8 cellular contexts compared by ENCODE assay signal in the genomic region with DNA sequence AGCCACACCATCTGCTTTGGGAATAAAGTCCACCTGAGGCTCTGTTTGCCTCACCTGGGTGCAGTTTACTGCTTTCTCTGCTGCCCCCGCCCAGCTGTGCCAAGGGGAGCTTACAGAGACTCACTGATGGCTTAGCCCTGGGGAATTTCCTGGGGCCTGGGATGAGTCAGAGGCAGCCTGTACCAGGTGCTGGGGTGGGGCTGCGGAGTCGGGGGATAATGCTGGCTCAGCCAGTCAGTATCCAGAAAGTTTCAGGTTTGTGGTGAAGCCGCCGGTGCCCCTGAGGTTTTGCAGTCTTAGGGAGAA. TPM values are rescaled to one million over a fixed set of nuclear protein-coding genes. Genes with fewer than 3 reads are reported as not detected.
DNase-seq lines count a peak whose midpoint lies in the region; ATAC-seq, FAIRE-seq and TF ChIP-seq lines count a peak whose summit lies in the region.

No MANE protein-coding gene starts in this region.

- peak; percentile 89 for FAIRE-seq in islet of Langerhans (lab: Jason Lieb, UNC)

- H3K27me3 Mint-ChIP-seq in GM23338 (ENCODE audit: insufficient read depth, low read depth, poor library complexity): peaks cover 23% of the 10 kb centered on the region
- no peaks in the 10 kb centered on the region for H3K27me3 Mint-ChIP-seq in T-helper 17 cell

- H3K36me3 Mint-ChIP-seq in GM23338 (ENCODE audit: low read depth) (peaks cover 47% of the 10 kb centered on the region), T-helper 17 cell (ENCODE audit: low read depth) (peaks cover 3% of the 10 kb centered on the region)

- H3K27ac Mint-ChIP-seq in GM23338: peak overlapping the region; percentile 72; the same call in 1 of the 2 replicates
- H3K27ac Mint-ChIP-seq in T-helper 17 cell: peak overlapping the region; percentile 96

- TF ChIP-seq CTCF in GM23338 (conservative IDR thresholded peaks at IDR 0.05; ENCODE audit: low read depth in 2 of 2): no peak

- no peaks in the 10 kb centered on the region for H3F3A ChIP-seq in GM23338 (replicated peaks; ENCODE audit: low read depth)

- no peaks in the 10 kb centered on the region for H3K9me3 Mint-ChIP-seq in GM23338

- DNase-seq in A172 (ENCODE audit: low spot score) (peak; percentile 75), GM23338 (ENCODE audit: low spot score) (peak; percentile 56), T-helper 17 cell (peak in 2 of 3 donors; percentile 50 to 69), CD1c-positive myeloid dendritic cell (ENCODE audit: extremely low spot score) (no peak), G401 (ENCODE audit: low spot score) (no peak), NOMO-1 treated with dmso at 0.1 percent for 144 hours (lab: John Stamatoyannopoulos, UW; ENCODE audit: unreplicated experiment) (no peak)

- H3K4me3 ChIP-seq in GM23338: no peak overlapping the region

- no peaks in the 10 kb centered on the region; the same call in 1 of the 2 replicates for H3K36me3 ChIP-seq in GM23338 (ENCODE audit: insufficient read depth)

- no peak overlapping the region for H3K4me3 Mint-ChIP-seq in GM23338
- peak overlapping the region; percentile 74 for H3K4me3 Mint-ChIP-seq in T-helper 17 cell

- H3K4me2 ChIP-seq in GM23338: peak overlapping the region; percentile 64; the same call in 1 of the 2 replicates

- peaks cover 57% of the 10 kb centered on the region for H3K79me2 ChIP-seq in GM23338 (replicated peaks; ENCODE audit: insufficient read depth)

- H3K27ac ChIP-seq in GM23338 (ENCODE audit: low read depth): peak overlapping the region; percentile 26; the same call in 1 of the 2 replicates

- H3K27me3 ChIP-seq in GM23338 (ENCODE audit: insufficient read depth): no peaks in the 10 kb centered on the region

- H2AFZ ChIP-seq in GM23338: no peak overlapping the region

- ATAC-seq in GM23338 (peak; percentile 61), T-helper 17 cell (peak; percentile 75), HG02678 (IDR thresholded peaks at IDR 0.05; ENCODE audit: unreplicated experiment) (no peak)

- no peaks in the 10 kb centered on the region for H3K9me3 ChIP-seq in T-helper 17 cell (ENCODE audit: control insufficient read depth, low read length, poor library complexity, severe bottlenecking)

- peaks cover 42% of the 10 kb centered on the region for H4K20me1 ChIP-seq in GM23338 (replicated peaks; ENCODE audit: insufficient read depth)

- no peaks in the 10 kb centered on the region for H3K9me2 ChIP-seq in GM23338 (ENCODE audit: insufficient read depth)

- in situ Hi-C loops in G401 (cut with HindIII; ENCODE audit: low sequenced_read_pairs): no loop called here

- H3K4me1 Mint-ChIP-seq in GM23338 (peaks cover 66% of the 10 kb centered on the region), T-helper 17 cell (peaks cover 71% of the 10 kb centered on the region)

- H3K4me1 ChIP-seq in GM23338 (ENCODE audit: insufficient read depth): peaks cover 42% of the 10 kb centered on the region

TF ChIP-seq in GM23338, 12 proteins besides CTCF, POLR2A, EP300 and RAD21 (continues in another document):
- TF ChIP-seq POLR2AphosphoS5 (IDR thresholded peaks at IDR 0.05; ENCODE audit: low read depth) (no peak), ZNF331 (CRISPR knock-in tag; IDR thresholded peaks at IDR 0.05; ENCODE audit: low read depth) (no peak), EZH2 (IDR thresholded peaks at IDR 0.05; ENCODE audit: low read depth, unreplicated experiment) (no peak), ZNF462 (CRISPR knock-in tag; IDR thresholded peaks at IDR 0.05) (no peak), ZNF114 (CRISPR knock-in tag; IDR thresholded peaks at IDR 0.05) (no peak), CREB1 (CRISPR knock-in tag; IDR thresholded peaks at IDR 0.05; ENCODE audit: low read depth) (no peak), STAT1 (IDR thresholded peaks at IDR 0.05; ENCODE audit: unreplicated experiment) (no peak)
- TF ChIP-seq, protein P1, sequence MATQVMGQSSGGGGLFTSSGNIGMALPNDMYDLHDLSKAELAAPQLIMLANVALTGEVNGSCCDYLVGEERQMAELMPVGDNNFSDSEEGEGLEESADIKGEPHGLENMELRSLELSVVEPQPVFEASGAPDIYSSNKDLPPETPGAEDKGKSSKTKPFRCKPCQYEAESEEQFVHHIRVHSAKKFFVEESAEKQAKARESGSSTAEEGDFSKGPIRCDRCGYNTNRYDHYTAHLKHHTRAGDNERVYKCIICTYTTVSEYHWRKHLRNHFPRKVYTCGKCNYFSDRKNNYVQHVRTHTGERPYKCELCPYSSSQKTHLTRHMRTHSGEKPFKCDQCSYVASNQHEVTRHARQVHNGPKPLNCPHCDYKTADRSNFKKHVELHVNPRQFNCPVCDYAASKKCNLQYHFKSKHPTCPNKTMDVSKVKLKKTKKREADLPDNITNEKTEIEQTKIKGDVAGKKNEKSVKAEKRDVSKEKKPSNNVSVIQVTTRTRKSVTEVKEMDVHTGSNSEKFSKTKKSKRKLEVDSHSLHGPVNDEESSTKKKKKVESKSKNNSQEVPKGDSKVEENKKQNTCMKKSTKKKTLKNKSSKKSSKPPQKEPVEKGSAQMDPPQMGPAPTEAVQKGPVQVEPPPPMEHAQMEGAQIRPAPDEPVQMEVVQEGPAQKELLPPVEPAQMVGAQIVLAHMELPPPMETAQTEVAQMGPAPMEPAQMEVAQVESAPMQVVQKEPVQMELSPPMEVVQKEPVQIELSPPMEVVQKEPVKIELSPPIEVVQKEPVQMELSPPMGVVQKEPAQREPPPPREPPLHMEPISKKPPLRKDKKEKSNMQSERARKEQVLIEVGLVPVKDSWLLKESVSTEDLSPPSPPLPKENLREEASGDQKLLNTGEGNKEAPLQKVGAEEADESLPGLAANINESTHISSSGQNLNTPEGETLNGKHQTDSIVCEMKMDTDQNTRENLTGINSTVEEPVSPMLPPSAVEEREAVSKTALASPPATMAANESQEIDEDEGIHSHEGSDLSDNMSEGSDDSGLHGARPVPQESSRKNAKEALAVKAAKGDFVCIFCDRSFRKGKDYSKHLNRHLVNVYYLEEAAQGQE (IDR thresholded peaks at IDR 0.05; ENCODE audit: unreplicated experiment): no peak

RNA-seq across cellular contexts. Expression of gene PLEKHG3, which starts 22.3 kb away (rescaled TPM):
- total RNA-seq in A172 (2014; rRNA removed; shearing (Covaris generic)): 11.2 and 12.3 TPM in 2 replicates
- total RNA-seq in GM23338 (2014; rRNA removed; shearing (Covaris generic)): 83.1 and 83.9 TPM in 2 replicates
- polyA plus RNA-seq in GM23338 (2016; fragmentation: Nextera tagmentation; extraction: Ambion mirVana): 23.0 and 30.8 TPM in 2 replicates
- 10 to 100 TPM; 61.4 to 65.5 TPM for total RNA-seq in T-helper 17 cell
- total RNA-seq in G401 (2014; rRNA removed; shearing (Covaris generic)): 5.2 and 6.7 TPM in 2 replicates

Comparison
In these comparisons a context has a peak if more than half of its experiments do, and no peak if none do; other contexts are left out.
1. DNase-seq: peak in A172 (single experiment), GM23338 (single experiment) and T-helper 17 cell (2 of 3); none in CD1c-positive myeloid dendritic cell (single experiment), G401 (single experiment) and NOMO-1 treated with dmso at 0.1 percent for 144 hours (single experiment).